ENCODE assay signal across 24 cellular contexts in genomic region chr18:35837922-35838496, GRCh38.
"Had no signal": no experiment of that assay in that cellular context is flagged by ENCODE, and none has a peak within 500 bp of the region (broad histone marks: within the 10 kb centered on the region; RNA-seq: fewer than 3 reads in every experiment).

No MANE protein-coding gene starts in this region.

- H3K36me3 ChIP-seq: colonic mucosa, esophagus muscularis mucosa, gastroesophageal sphincter, neutrophil, sigmoid colon, stomach, thyroid gland had no signal

- H3K27ac ChIP-seq: colonic mucosa, esophagus muscularis mucosa, foreskin keratinocyte, gastroesophageal sphincter, neutrophil, parathyroid adenoma, psoas muscle, sigmoid colon, stomach, thyroid gland had no signal

- FAIRE-seq: endothelial cell of umbilical vein, kidney had no signal

- DNase-seq: colonic mucosa; effector CD8-positive, alpha-beta T cell; foreskin keratinocyte; kidney; natural killer cell; psoas muscle; right cardiac atrium; sigmoid colon; stimulated activated CD4-positive, alpha-beta T cell treated with anti-CD3 and anti-CD28 coated beads, Interleukin-2, amount 100 ng/mL, for 24 hours; stimulated activated CD4-positive, alpha-beta T cell treated with anti-CD3 and anti-CD28 coated beads, Interleukin-4, amount 100 ng/mL, for 24 hours; stimulated activated naive CD4-positive, alpha-beta T cell treated with Interleukin-2 at 50 U/mL for 16 hours; stomach; thyroid gland; trophoblast cell had no signal

- H3K9me3 Mint-ChIP-seq: stimulated activated effector memory CD8-positive, alpha-beta T cell treated with anti-CD3 and anti-CD28 coated beads, Interleukin-12 subunit alpha, Interleukin-12 subunit beta, amount 100 ng/mL, for 72 hours had no signal

- H3K4me1 Mint-ChIP-seq: natural killer cell had no signal

- H3K9me3 ChIP-seq: colonic mucosa, gastroesophageal sphincter, neutrophil, psoas muscle, sigmoid colon, thyroid gland had no signal

- H3K79me2 ChIP-seq: parathyroid adenoma had no signal

- H3K27me3 Mint-ChIP-seq: dendritic cell treated with granulocyte-macrophage colony-stimulating factor and Interleukin-4, amounts not matched to agents 40 ng/mL and 50 ng/mL, for 4 days; memory B cell had no signal

- H3K4me3 ChIP-seq: colonic mucosa, esophagus muscularis mucosa, gastroesophageal sphincter, lung, psoas muscle, sigmoid colon, stomach, thyroid gland had no signal

- H3K27ac Mint-ChIP-seq: dendritic cell treated with granulocyte-macrophage colony-stimulating factor and Interleukin-4, amounts not matched to agents 40 ng/mL and 50 ng/mL, for 4 days; memory B cell; natural killer cell; stimulated activated effector memory CD8-positive, alpha-beta T cell treated with anti-CD3 and anti-CD28 coated beads, Interleukin-12 subunit alpha, Interleukin-12 subunit beta, amount 100 ng/mL, for 72 hours had no signal

- H3K27me3 ChIP-seq: colonic mucosa, esophagus muscularis mucosa, gastroesophageal sphincter, neutrophil, sigmoid colon, stomach, thyroid gland had no signal

- ATAC-seq: foreskin keratinocyte; gastroesophageal sphincter; left lobe of liver; natural killer cell; psoas muscle; right cardiac atrium; stimulated activated effector memory CD8-positive, alpha-beta T cell treated with anti-CD3 and anti-CD28 coated beads, Interleukin-12 subunit alpha, Interleukin-12 subunit beta, amount 100 ng/mL, for 72 hours had no signal

- H3K36me3 Mint-ChIP-seq: natural killer cell; stimulated activated effector memory CD8-positive, alpha-beta T cell treated with anti-CD3 and anti-CD28 coated beads, Interleukin-12 subunit alpha, Interleukin-12 subunit beta, amount 100 ng/mL, for 72 hours had no signal

- H3K9ac ChIP-seq: parathyroid adenoma had no signal

- H2AFZ ChIP-seq: parathyroid adenoma had no signal

- H3K4me1 ChIP-seq: colonic mucosa, foreskin keratinocyte, parathyroid adenoma, psoas muscle, sigmoid colon, stomach, thyroid gland had no signal

- H3K4me3 Mint-ChIP-seq: dendritic cell treated with granulocyte-macrophage colony-stimulating factor and Interleukin-4, amounts not matched to agents 40 ng/mL and 50 ng/mL, for 4 days; memory B cell; natural killer cell; stimulated activated effector memory CD8-positive, alpha-beta T cell treated with anti-CD3 and anti-CD28 coated beads, Interleukin-12 subunit alpha, Interleukin-12 subunit beta, amount 100 ng/mL, for 72 hours had no signal
